Comparison of ENCODE assay signal across 1 cellular context in the genomic region with DNA sequence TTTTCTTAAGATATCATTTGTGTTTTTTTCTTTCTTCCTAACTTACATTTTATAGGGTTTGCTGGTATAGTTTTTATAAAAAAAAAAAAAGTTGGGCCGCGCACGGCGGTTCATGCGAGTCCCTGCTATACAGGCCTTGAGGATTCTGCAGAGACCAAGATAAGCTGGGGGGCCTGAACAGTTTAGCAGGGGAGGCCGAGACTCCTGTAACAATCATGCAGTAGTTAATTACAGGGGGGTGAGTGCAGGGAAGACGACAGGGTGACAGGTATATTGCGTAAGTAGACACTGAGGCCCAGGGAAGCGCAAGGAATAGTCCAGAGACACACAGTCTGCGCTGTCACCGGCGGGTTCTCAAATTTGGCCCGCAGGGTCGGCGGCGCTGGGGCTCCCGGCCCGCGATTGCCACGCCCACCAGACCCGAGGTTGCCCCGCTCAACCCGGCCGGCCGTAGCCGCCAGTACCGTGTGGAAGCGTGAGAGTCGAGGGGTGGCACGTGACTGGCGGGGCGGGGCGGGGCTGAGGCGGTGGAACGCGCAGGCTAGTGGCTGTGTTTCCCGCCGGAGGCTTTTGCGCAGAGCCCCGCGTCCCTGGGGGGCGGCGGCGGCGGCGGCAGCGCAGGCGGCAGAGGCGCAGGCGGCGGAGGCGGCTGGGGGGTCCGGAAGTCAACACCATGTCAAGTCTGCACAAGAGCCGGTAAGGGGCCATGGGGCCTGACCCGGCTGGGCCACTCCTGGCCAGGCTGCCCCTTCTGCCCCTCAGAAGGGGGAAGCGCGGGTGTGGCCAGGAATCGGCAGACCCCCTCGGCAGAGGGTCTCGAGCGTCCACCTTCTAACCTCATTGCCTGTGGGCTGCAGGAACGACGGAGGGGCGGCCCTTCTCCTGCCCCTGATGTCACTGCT.
TF ChIP-seq lines count a peak whose summit lies in the region.

TBC1D13 (plus strand) TSS at position 573 of the 902 bp plus-strand sequence; CDS start at position 674, 101 bp downstream.

TF ChIP-seq in WTC11, 78 proteins besides CTCF, POLR2A, EP300 and RAD21 (continued from another document and continues in another):
- TF ChIP-seq E2F1 (CRISPR knock-in tag; IDR thresholded peaks at IDR 0.05) (peak; percentile 92; the same call in 1 of the 2 replicates), ZNF317 (CRISPR knock-in tag; IDR thresholded peaks at IDR 0.05; ENCODE audit: borderline replicate concordance, low read depth) (peak; percentile 61; the same call in 1 of the 2 replicates), ARID4B (CRISPR knock-in tag; IDR thresholded peaks at IDR 0.05; ENCODE audit: borderline replicate concordance) (peak; percentile 97), ZNF121 (CRISPR knock-in tag; IDR thresholded peaks at IDR 0.05) (peak; percentile 94), IRF1 (CRISPR knock-in tag; IDR thresholded peaks at IDR 0.05) (peak; percentile 85; the same call in 1 of the 2 replicates), OVOL2 (CRISPR knock-in tag; IDR thresholded peaks at IDR 0.05; ENCODE audit: borderline replicate concordance) (no peak), ZNF263 (CRISPR knock-in tag; IDR thresholded peaks at IDR 0.05; ENCODE audit: low read depth) (peak; percentile 63), SP1 (CRISPR knock-in tag; conservative IDR thresholded peaks at IDR 0.05) (peak; percentile 99), RELA (CRISPR knock-in tag; IDR thresholded peaks at IDR 0.05; ENCODE audit: borderline replicate concordance) (peak; percentile 90; the same call in 1 of the 2 replicates), JAZF1 (CRISPR knock-in tag; IDR thresholded peaks at IDR 0.05) (no peak), GRHL2 (CRISPR knock-in tag; IDR thresholded peaks at IDR 0.05; ENCODE audit: insufficient replicate concordance, severe bottlenecking) (no peak), ZBTB21 (CRISPR knock-in tag; IDR thresholded peaks at IDR 0.05; ENCODE audit: borderline replicate concordance) (peak; percentile 80; the same call in 1 of the 2 replicates), KAT7 (CRISPR knock-in tag; IDR thresholded peaks at IDR 0.05; ENCODE audit: borderline replicate concordance) (no peak), NR3C1 (CRISPR knock-in tag; conservative IDR thresholded peaks at IDR 0.05; ENCODE audit: low read depth) (no peak), ETV6 (CRISPR knock-in tag; IDR thresholded peaks at IDR 0.05) (peak; percentile 97), FOXP1 (CRISPR knock-in tag; IDR thresholded peaks at IDR 0.05; ENCODE audit: borderline replicate concordance) (peak; percentile 97), STAT6 (CRISPR knock-in tag; conservative IDR thresholded peaks at IDR 0.05; ENCODE audit: low read depth) (no peak)
- TF ChIP-seq, protein P1, sequence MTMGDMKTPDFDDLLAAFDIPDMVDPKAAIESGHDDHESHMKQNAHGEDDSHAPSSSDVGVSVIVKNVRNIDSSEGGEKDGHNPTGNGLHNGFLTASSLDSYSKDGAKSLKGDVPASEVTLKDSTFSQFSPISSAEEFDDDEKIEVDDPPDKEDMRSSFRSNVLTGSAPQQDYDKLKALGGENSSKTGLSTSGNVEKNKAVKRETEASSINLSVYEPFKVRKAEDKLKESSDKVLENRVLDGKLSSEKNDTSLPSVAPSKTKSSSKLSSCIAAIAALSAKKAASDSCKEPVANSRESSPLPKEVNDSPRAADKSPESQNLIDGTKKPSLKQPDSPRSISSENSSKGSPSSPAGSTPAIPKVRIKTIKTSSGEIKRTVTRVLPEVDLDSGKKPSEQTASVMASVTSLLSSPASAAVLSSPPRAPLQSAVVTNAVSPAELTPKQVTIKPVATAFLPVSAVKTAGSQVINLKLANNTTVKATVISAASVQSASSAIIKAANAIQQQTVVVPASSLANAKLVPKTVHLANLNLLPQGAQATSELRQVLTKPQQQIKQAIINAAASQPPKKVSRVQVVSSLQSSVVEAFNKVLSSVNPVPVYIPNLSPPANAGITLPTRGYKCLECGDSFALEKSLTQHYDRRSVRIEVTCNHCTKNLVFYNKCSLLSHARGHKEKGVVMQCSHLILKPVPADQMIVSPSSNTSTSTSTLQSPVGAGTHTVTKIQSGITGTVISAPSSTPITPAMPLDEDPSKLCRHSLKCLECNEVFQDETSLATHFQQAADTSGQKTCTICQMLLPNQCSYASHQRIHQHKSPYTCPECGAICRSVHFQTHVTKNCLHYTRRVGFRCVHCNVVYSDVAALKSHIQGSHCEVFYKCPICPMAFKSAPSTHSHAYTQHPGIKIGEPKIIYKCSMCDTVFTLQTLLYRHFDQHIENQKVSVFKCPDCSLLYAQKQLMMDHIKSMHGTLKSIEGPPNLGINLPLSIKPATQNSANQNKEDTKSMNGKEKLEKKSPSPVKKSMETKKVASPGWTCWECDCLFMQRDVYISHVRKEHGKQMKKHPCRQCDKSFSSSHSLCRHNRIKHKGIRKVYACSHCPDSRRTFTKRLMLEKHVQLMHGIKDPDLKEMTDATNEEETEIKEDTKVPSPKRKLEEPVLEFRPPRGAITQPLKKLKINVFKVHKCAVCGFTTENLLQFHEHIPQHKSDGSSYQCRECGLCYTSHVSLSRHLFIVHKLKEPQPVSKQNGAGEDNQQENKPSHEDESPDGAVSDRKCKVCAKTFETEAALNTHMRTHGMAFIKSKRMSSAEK (CRISPR knock-in tag; IDR thresholded peaks at IDR 0.05; ENCODE audit: borderline replicate concordance), result no peak
- TF ChIP-seq, protein P2, sequence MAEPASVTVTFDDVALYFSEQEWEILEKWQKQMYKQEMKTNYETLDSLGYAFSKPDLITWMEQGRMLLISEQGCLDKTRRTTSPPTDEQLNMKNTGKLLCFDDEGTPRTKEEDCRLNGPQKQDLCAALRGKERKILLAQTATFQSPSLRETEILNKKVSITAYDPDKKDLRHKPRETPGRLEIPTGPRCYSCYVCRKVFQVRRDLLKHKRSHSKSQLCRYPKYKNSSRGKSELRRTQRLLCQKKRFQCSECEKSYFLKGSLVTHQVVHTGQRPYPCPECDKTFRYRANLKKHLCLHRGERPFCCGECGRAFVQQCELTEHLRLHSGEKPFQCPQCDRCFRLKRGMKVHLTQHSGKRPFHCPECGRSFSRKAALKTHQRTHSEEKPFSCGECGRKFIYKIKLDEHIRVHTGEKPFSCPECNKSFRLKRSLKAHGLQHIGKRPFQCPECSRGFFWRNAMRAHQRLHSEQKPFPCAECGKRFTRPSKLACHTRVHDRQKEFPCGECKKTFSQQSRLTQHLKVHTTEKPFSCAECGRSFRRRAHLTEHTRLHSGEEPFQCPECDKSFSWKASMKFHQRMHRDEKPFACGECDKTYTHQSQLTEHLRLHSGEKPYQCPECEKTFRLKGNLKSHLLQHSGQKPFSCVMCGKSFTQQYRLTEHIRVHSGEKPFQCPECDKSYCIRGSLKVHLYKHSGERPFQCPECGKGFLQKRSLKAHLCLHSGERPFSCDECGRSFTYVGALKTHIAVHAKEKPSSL (CRISPR knock-in tag; conservative IDR thresholded peaks at IDR 0.05), result no peak
- TF ChIP-seq, protein P3, sequence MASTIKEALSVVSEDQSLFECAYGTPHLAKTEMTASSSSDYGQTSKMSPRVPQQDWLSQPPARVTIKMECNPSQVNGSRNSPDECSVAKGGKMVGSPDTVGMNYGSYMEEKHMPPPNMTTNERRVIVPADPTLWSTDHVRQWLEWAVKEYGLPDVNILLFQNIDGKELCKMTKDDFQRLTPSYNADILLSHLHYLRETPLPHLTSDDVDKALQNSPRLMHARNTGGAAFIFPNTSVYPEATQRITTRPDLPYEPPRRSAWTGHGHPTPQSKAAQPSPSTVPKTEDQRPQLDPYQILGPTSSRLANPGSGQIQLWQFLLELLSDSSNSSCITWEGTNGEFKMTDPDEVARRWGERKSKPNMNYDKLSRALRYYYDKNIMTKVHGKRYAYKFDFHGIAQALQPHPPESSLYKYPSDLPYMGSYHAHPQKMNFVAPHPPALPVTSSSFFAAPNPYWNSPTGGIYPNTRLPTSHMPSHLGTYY (CRISPR knock-in tag; IDR thresholded peaks at IDR 0.05), result no peak
- TF ChIP-seq, protein P4, sequence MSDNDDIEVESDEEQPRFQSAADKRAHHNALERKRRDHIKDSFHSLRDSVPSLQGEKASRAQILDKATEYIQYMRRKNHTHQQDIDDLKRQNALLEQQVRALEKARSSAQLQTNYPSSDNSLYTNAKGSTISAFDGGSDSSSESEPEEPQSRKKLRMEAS (CRISPR knock-in tag; IDR thresholded peaks at IDR 0.05), result peak; percentile 96
- TF ChIP-seq, protein P5, sequence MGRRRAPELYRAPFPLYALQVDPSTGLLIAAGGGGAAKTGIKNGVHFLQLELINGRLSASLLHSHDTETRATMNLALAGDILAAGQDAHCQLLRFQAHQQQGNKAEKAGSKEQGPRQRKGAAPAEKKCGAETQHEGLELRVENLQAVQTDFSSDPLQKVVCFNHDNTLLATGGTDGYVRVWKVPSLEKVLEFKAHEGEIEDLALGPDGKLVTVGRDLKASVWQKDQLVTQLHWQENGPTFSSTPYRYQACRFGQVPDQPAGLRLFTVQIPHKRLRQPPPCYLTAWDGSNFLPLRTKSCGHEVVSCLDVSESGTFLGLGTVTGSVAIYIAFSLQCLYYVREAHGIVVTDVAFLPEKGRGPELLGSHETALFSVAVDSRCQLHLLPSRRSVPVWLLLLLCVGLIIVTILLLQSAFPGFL (CRISPR knock-in tag; IDR thresholded peaks at IDR 0.05; ENCODE audit: borderline replicate concordance), result no peak
- TF ChIP-seq, protein P6, sequence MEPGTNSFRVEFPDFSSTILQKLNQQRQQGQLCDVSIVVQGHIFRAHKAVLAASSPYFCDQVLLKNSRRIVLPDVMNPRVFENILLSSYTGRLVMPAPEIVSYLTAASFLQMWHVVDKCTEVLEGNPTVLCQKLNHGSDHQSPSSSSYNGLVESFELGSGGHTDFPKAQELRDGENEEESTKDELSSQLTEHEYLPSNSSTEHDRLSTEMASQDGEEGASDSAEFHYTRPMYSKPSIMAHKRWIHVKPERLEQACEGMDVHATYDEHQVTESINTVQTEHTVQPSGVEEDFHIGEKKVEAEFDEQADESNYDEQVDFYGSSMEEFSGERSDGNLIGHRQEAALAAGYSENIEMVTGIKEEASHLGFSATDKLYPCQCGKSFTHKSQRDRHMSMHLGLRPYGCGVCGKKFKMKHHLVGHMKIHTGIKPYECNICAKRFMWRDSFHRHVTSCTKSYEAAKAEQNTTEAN (CRISPR knock-in tag; IDR thresholded peaks at IDR 0.05), result peak; percentile 92; the same call in 1 of the 2 replicates
